8 cellular contexts compared by ENCODE assay signal in genomic region chr6:5672581-5673011, GRCh38.
DNase-seq lines count a peak whose midpoint lies in the region; ATAC-seq and TF ChIP-seq lines count a peak whose summit lies in the region.

No MANE protein-coding gene starts in this region.

- H3K4me2 ChIP-seq in PC-3 (ENCODE audit: low read length) = peak overlapping the region; percentile 2

- peak; percentile 89 for DNase-seq in GM04503 (ENCODE audit: low read depth)
- DNase-seq in PC-3 = peak; percentile 82
- peak; percentile 78 for DNase-seq in fibroblast of the conjunctiva (ENCODE audit: low read depth)
- no peak for DNase-seq in sciatic nerve (ENCODE audit: low spot score)
- DNase-seq in HuH-7.5 (ENCODE audit: low spot score) = no peak
- no peak for DNase-seq in NCI-H146 treated with DMSO at 0.1 percent for 48 hours (lab: John Stamatoyannopoulos, UW; ENCODE audit: unreplicated experiment)

- H3K4me3 ChIP-seq in PC-3 (ENCODE audit: low read length) = no peak overlapping the region

- 0 out of 2 replicates have a peak overlapping the region, but pooled peaks have one; percentile 6 for H2AFZ ChIP-seq in PC-3 (ENCODE audit: low read length)

- no peaks in the 10 kb centered on the region for H3K9me2 ChIP-seq in PC-3 (replicated peaks; ENCODE audit: low read length)

- POLR2A ChIA-PET in PC-3 (lab: Charles Lee; ENCODE audit: unreplicated experiment) = no interaction called here

- H3K36me3 ChIP-seq in PC-3 (ENCODE audit: low read depth, low read length) = no peaks in the 10 kb centered on the region

- H3K4me1 ChIP-seq in PC-3 (ENCODE audit: insufficient read depth, low read length) = peaks cover 38% of the 10 kb centered on the region

- BruUV-seq in PC-3 (replicated peaks; lab: Mats Ljungman, UMichigan) = no TSS peak

- H3K27ac ChIP-seq in PC-3 (ENCODE audit: low read length) = peak overlapping the region; percentile 47

- no peak for TF ChIP-seq CTCF in PC-3 (conservative IDR thresholded peaks at IDR 0.05; ENCODE audit: low read depth, low read length)

- peak; percentile 91 for ATAC-seq in PC-3
- ATAC-seq in sciatic nerve = peak; percentile 51
- ATAC-seq in HG03457 (IDR thresholded peaks at IDR 0.05; ENCODE audit: unreplicated experiment) = no peak
- ATAC-seq in GM21786 (IDR thresholded peaks at IDR 0.05; ENCODE audit: unreplicated experiment) = no peak

- H3K9ac ChIP-seq in PC-3 (ENCODE audit: low read length) = peak overlapping the region; percentile 9; the same call in 1 of the 2 replicates

- no peaks in the 10 kb centered on the region for H3K79me2 ChIP-seq in PC-3 (ENCODE audit: low read length)

- H3K27me3 ChIP-seq in PC-3 (ENCODE audit: low read length) = no peaks in the 10 kb centered on the region

- H4K20me1 ChIP-seq in PC-3 (ENCODE audit: low read length) = no peaks in the 10 kb centered on the region

- CTCF ChIA-PET in PC-3 (lab: Charles Lee) = interaction anchor here (1.1 kb wide), 1 partner anchor 202 kb away, joined by 5 read pairs; no protein-coding TSS in a partner anchor

- intact Hi-C loops in PC-3 (cut with micrococcal nuclease) (loop anchor here (10.0 kb wide), 2 partner anchors 138 to 178 kb away; no protein-coding TSS in a partner anchor), sciatic nerve (cut with DNase I) (no loop called here)

- no peaks in the 10 kb centered on the region for H3F3A ChIP-seq in PC-3 (ENCODE audit: low read length, unreplicated experiment)

- H3K9me3 ChIP-seq in PC-3 (ENCODE audit: low read length) = no peaks in the 10 kb centered on the region

Comparison
In these comparisons a context has a peak if more than half of its experiments do, and no peak if none do; other contexts are left out.
1. DNase-seq: peak in GM04503 (single experiment), PC-3 (single experiment) and fibroblast of the conjunctiva (single experiment); none in sciatic nerve (single experiment), HuH-7.5 (single experiment) and NCI-H146 treated with DMSO at 0.1 percent for 48 hours (single experiment).
2. ATAC-seq: peak in PC-3 (single experiment) and sciatic nerve (single experiment); none in HG03457 (single experiment) and GM21786 (single experiment).